Comparison of ENCODE assay signal across 2 cellular contexts in the genomic region with DNA sequence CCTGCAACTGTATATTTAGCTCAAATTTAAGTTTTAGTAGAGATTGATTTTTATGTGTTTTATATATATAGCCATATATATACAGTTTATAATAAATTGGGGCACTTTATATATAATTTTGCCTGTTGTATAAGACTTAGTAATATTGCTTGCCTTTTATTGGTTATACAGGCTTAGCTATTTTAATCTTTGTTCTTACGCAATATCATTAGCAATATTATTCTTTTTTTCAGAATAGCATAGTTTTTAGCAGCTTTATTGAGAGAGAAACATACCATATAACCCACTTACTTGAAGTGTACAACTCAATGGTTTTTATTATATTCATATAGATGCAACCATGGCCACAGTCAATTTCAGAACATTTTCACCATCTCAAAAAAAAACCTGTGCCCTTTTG.
TF ChIP-seq lines count a peak whose summit lies in the region.

No MANE protein-coding gene starts in this region.

TF ChIP-seq in HepG2, 621 proteins besides CTCF, POLR2A, EP300 and RAD21:
- no peak for TF ChIP-seq NONO (IDR thresholded peaks at IDR 0.05)
- no peak for TF ChIP-seq NONO (CRISPR knock-in tag; conservative IDR thresholded peaks at IDR 0.05)
- no peak for TF ChIP-seq ZNF747 (CRISPR knock-in tag; IDR thresholded peaks at IDR 0.05; ENCODE audit: borderline replicate concordance)
- peak; percentile 69; the same call in 1 of the 2 replicates for TF ChIP-seq CEBPB (IDR thresholded peaks at IDR 0.05; ENCODE audit: borderline replicate concordance, low read depth, low read length)
- no peak for TF ChIP-seq ZFP1 (CRISPR knock-in tag; IDR thresholded peaks at IDR 0.05)

TF ChIP-seq in K562, 482 proteins besides CTCF, POLR2A, EP300 and RAD21:
- TF ChIP-seq, protein P1, sequence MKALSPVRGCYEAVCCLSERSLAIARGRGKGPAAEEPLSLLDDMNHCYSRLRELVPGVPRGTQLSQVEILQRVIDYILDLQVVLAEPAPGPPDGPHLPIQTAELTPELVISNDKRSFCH (CRISPR knock-in tag; IDR thresholded peaks at IDR 0.05): no peak
- TF ChIP-seq, protein P1 (tag; IDR thresholded peaks at IDR 0.05): no peak
- TF ChIP-seq CEBPB (tag; IDR thresholded peaks at IDR 0.05) (peak; percentile 30; the same call in 1 of the 2 replicates), SRSF1 (IDR thresholded peaks at IDR 0.05; ENCODE audit: low read depth, low read length) (no peak), CEBPG (CRISPR knock-in tag; IDR thresholded peaks at IDR 0.05) (no peak), CEBPG (tag; conservative IDR thresholded peaks at IDR 0.05 in 1 of 2, IDR thresholded peaks at IDR 0.05 in 1 of 2) (peak in 1 of 2 experiments; percentile 66; a peak in 2 of 4 replicates), ETV5 (CRISPR knock-in tag; IDR thresholded peaks at IDR 0.05; ENCODE audit: low read depth) (no peak), HIVEP1 (CRISPR knock-in tag; IDR thresholded peaks at IDR 0.05) (no peak), SMARCA4 (IDR thresholded peaks at IDR 0.05) (no peak), L3MBTL2 (IDR thresholded peaks at IDR 0.05) (no peak), CC2D1A (IDR thresholded peaks at IDR 0.05) (no peak)
- TF ChIP-seq, protein P2, sequence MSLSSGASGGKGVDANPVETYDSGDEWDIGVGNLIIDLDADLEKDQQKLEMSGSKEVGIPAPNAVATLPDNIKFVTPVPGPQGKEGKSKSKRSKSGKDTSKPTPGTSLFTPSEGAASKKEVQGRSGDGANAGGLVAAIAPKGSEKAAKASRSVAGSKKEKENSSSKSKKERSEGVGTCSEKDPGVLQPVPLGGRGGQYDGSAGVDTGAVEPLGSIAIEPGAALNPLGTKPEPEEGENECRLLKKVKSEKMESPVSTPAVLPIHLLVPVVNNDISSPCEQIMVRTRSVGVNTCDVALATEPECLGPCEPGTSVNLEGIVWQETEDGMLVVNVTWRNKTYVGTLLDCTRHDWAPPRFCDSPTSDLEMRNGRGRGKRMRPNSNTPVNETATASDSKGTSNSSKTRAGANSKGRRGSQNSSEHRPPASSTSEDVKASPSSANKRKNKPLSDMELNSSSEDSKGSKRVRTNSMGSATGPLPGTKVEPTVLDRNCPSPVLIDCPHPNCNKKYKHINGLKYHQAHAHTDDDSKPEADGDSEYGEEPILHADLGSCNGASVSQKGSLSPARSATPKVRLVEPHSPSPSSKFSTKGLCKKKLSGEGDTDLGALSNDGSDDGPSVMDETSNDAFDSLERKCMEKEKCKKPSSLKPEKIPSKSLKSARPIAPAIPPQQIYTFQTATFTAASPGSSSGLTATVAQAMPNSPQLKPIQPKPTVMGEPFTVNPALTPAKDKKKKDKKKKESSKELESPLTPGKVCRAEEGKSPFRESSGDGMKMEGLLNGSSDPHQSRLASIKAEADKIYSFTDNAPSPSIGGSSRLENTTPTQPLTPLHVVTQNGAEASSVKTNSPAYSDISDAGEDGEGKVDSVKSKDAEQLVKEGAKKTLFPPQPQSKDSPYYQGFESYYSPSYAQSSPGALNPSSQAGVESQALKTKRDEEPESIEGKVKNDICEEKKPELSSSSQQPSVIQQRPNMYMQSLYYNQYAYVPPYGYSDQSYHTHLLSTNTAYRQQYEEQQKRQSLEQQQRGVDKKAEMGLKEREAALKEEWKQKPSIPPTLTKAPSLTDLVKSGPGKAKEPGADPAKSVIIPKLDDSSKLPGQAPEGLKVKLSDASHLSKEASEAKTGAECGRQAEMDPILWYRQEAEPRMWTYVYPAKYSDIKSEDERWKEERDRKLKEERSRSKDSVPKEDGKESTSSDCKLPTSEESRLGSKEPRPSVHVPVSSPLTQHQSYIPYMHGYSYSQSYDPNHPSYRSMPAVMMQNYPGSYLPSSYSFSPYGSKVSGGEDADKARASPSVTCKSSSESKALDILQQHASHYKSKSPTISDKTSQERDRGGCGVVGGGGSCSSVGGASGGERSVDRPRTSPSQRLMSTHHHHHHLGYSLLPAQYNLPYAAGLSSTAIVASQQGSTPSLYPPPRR (CRISPR knock-in tag; IDR thresholded peaks at IDR 0.05; ENCODE audit: borderline replicate concordance): no peak
- TF ChIP-seq, protein P3, sequence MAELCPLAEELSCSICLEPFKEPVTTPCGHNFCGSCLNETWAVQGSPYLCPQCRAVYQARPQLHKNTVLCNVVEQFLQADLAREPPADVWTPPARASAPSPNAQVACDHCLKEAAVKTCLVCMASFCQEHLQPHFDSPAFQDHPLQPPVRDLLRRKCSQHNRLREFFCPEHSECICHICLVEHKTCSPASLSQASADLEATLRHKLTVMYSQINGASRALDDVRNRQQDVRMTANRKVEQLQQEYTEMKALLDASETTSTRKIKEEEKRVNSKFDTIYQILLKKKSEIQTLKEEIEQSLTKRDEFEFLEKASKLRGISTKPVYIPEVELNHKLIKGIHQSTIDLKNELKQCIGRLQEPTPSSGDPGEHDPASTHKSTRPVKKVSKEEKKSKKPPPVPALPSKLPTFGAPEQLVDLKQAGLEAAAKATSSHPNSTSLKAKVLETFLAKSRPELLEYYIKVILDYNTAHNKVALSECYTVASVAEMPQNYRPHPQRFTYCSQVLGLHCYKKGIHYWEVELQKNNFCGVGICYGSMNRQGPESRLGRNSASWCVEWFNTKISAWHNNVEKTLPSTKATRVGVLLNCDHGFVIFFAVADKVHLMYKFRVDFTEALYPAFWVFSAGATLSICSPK (IDR thresholded peaks at IDR 0.05; ENCODE audit: borderline replicate concordance): no peak
- TF ChIP-seq, protein P4, sequence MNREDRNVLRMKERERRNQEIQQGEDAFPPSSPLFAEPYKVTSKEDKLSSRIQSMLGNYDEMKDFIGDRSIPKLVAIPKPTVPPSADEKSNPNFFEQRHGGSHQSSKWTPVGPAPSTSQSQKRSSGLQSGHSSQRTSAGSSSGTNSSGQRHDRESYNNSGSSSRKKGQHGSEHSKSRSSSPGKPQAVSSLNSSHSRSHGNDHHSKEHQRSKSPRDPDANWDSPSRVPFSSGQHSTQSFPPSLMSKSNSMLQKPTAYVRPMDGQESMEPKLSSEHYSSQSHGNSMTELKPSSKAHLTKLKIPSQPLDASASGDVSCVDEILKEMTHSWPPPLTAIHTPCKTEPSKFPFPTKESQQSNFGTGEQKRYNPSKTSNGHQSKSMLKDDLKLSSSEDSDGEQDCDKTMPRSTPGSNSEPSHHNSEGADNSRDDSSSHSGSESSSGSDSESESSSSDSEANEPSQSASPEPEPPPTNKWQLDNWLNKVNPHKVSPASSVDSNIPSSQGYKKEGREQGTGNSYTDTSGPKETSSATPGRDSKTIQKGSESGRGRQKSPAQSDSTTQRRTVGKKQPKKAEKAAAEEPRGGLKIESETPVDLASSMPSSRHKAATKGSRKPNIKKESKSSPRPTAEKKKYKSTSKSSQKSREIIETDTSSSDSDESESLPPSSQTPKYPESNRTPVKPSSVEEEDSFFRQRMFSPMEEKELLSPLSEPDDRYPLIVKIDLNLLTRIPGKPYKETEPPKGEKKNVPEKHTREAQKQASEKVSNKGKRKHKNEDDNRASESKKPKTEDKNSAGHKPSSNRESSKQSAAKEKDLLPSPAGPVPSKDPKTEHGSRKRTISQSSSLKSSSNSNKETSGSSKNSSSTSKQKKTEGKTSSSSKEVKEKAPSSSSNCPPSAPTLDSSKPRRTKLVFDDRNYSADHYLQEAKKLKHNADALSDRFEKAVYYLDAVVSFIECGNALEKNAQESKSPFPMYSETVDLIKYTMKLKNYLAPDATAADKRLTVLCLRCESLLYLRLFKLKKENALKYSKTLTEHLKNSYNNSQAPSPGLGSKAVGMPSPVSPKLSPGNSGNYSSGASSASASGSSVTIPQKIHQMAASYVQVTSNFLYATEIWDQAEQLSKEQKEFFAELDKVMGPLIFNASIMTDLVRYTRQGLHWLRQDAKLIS (CRISPR knock-in tag; IDR thresholded peaks at IDR 0.05): no peak
- TF ChIP-seq, protein P5, sequence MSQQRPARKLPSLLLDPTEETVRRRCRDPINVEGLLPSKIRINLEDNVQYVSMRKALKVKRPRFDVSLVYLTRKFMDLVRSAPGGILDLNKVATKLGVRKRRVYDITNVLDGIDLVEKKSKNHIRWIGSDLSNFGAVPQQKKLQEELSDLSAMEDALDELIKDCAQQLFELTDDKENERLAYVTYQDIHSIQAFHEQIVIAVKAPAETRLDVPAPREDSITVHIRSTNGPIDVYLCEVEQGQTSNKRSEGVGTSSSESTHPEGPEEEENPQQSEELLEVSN (IDR thresholded peaks at IDR 0.05; ENCODE audit: borderline replicate concordance in 1 of 2, extremely low read depth in 1 of 2, insufficient read depth in 1 of 2, insufficient read length in 1 of 2, low read depth in 1 of 2, low read length in 1 of 2, poor library complexity in 1 of 2, severe bottlenecking in 1 of 2): no peak
- TF ChIP-seq, protein P6, sequence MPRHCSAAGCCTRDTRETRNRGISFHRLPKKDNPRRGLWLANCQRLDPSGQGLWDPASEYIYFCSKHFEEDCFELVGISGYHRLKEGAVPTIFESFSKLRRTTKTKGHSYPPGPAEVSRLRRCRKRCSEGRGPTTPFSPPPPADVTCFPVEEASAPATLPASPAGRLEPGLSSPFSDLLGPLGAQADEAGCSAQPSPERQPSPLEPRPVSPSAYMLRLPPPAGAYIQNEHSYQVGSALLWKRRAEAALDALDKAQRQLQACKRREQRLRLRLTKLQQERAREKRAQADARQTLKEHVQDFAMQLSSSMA (CRISPR knock-in tag; IDR thresholded peaks at IDR 0.05): no peak
